ENCODE assay signal across 8 cellular contexts in the genomic region with DNA sequence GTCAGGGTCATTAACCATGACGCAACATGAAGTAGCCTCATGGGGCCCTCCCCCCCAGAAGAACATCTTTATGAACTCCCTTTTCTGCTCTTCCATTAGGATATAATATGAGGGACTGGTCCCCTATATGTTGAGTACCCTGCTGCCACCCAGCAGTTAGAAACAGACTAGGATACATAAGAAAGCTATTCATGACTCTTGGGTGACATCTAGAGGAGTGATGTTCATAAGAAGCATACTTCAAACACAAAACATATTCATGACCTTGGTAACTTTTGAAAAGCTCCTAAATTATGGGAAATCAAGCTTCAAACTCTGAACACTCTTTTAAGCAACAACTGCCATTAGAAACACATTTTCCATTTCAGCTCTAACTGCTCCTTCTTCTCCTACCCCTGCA.
DNase-seq lines count a peak whose midpoint lies in the region; ATAC-seq and TF ChIP-seq lines count a peak whose summit lies in the region.

No MANE protein-coding gene starts in this region.

- no peaks in the 10 kb centered on the region for H3K9me3 Mint-ChIP-seq in type B pancreatic cell

- H3K36me3 Mint-ChIP-seq in type B pancreatic cell: no peaks in the 10 kb centered on the region

- 60 to 100% (median 89%) methylated on average over 1 of the region's 1 CpG for WGBS in heart left ventricle, 4 donors
- whole genome bisulfite sequencing in right cardiac atrium: 88% methylated on average over 1 of the region's 1 CpG
- 91% methylated on average over 1 of the region's 1 CpG for WGBS in prostate gland

- peaks cover 5% of the 10 kb centered on the region for H3K4me1 Mint-ChIP-seq in type B pancreatic cell (ENCODE audit: unreplicated experiment)

- H3K9me3 ChIP-seq in heart left ventricle (no peaks in the 10 kb centered on the region), right cardiac atrium (ENCODE audit: control insufficient read depth, low read length) (no peaks in the 10 kb centered on the region), prostate gland (no peaks in the 10 kb centered on the region)

- TF ChIP-seq POLR2A in heart left ventricle (IDR thresholded peaks at IDR 0.05) (no peak), erythroblast (IDR thresholded peaks at IDR 0.05; ENCODE audit: low read length) (no peak), prostate gland (IDR thresholded peaks at IDR 0.05) (no peak)

- H3K4me3 Mint-ChIP-seq in type B pancreatic cell: no peak overlapping the region

- H3K36me3 ChIP-seq in heart left ventricle (no peaks in the 10 kb centered on the region), prostate gland (no peaks in the 10 kb centered on the region)

- peaks cover 0 to 7% (median 0%) of the 10 kb centered on the region in 12 donors for H3K4me1 ChIP-seq in heart left ventricle
- no peaks in the 10 kb centered on the region for H3K4me1 ChIP-seq in right cardiac atrium (ENCODE audit: control insufficient read depth, insufficient read depth, low read length)
- no peaks in the 10 kb centered on the region for H3K4me1 ChIP-seq in prostate gland (replicated peaks)

- intact Hi-C loops in heart left ventricle (cut with DNase I): loop anchor here in 1 of 10 donors (10.0 kb wide), 1 partner anchor 152 kb away; a partner anchor contains a TSS
- intact Hi-C loops in right cardiac atrium (cut with DNase I): no loop called here
- intact Hi-C loops in prostate gland (cut with DNase I): no loop called here

- H3K27ac ChIP-seq in heart left ventricle (no peak overlapping the region), right cardiac atrium (ENCODE audit: low read length) (no peak overlapping the region), prostate gland (no peak overlapping the region)

- H3K27me3 Mint-ChIP-seq in type B pancreatic cell: no peaks in the 10 kb centered on the region

- H3K27ac Mint-ChIP-seq in type B pancreatic cell: no peak overlapping the region

- DNase-seq in heart left ventricle (no peak), right cardiac atrium (no peak), NCI-H460 (ENCODE audit: extremely low read depth, low read depth) (peak; percentile 13), erythroblast (lab: John Stamatoyannopoulos, UW) (peak; percentile 48 to 49), type B pancreatic cell (ENCODE audit: extremely low spot score, unreplicated experiment) (no peak), hepatic stellate cell (ENCODE audit: low spot score) (no peak), NCI-H187 treated with DMSO at 0.1 percent for 48 hours (lab: John Stamatoyannopoulos, UW) (no peak), prostate gland (ENCODE audit: low spot score) (no peak)

- no peak overlapping the region for H3K4me3 ChIP-seq in heart left ventricle
- H3K4me3 ChIP-seq in right cardiac atrium (ENCODE audit: low read length): no peak overlapping the region
- no peak overlapping the region for H3K4me3 ChIP-seq in prostate gland

- TF ChIP-seq CTCF in heart left ventricle (IDR thresholded peaks at IDR 0.05) (peak in 8 of 12 donors; percentile 9 to 46 (median 33)), type B pancreatic cell (conservative IDR thresholded peaks at IDR 0.05) (peak; percentile 58), prostate gland (IDR thresholded peaks at IDR 0.05) (peak in 1 of 4 experiments; percentile 25)

- H3K27me3 ChIP-seq in heart left ventricle: no peaks in the 10 kb centered on the region
- no peaks in the 10 kb centered on the region for H3K27me3 ChIP-seq in right cardiac atrium (ENCODE audit: control insufficient read depth, insufficient read depth)
- no peaks in the 10 kb centered on the region for H3K27me3 ChIP-seq in prostate gland (replicated peaks; ENCODE audit: insufficient read depth)

- ATAC-seq in heart left ventricle (peak in 3 of 4 donors; percentile 42 to 62 (median 54)), right cardiac atrium (no peak)

Comparison
In these comparisons a context has a peak if more than half of its experiments do, and no peak if none do; other contexts are left out.
1. ATAC-seq: peak in heart left ventricle (3 of 4); none in right cardiac atrium (0 of 2).
2. DNase-seq: peak in NCI-H460 (single experiment) and erythroblast (2 of 2); none in heart left ventricle (0 of 5), right cardiac atrium (0 of 3), type B pancreatic cell (single experiment), hepatic stellate cell (single experiment), NCI-H187 treated with DMSO at 0.1 percent for 48 hours (single experiment) and prostate gland (single experiment).